29 cellular contexts compared by ENCODE assay signal in the genomic region with DNA sequence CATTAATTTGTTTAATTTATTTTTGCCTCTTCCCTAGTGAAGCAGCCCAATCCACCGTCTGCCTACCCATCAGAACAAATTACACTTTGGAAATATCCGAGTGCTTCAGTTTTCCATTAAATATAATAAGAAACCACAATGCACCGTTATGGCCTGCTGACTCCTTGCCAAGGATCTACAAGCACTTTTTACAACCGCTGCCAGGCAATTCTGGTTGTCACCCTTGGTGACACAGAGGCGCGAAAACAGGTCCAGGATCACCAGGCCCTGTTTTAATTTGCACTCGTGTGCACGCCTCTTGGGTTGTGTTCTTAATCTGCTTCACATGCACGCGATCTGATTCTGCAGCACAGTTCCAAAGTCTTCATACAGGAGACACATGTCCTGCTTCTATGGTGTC. TPM values are rescaled to one million over a fixed set of nuclear protein-coding genes. Genes with fewer than 3 reads are reported as not detected.
"Had no signal": no experiment of that assay in that cellular context is flagged by ENCODE, and none has a peak within 500 bp of the region (broad histone marks: within the 10 kb centered on the region; RNA-seq: fewer than 3 reads in every experiment).

No MANE protein-coding gene starts in this region.

- H3K27ac ChIP-seq: left lung, lower lobe of right lung, neural progenitor cell, neutrophil, parathyroid adenoma, psoas muscle, right atrium auricular region, right lobe of liver, tibial nerve, upper lobe of left lung, vagina had no signal

- H2AFZ ChIP-seq: neural progenitor cell, parathyroid adenoma had no signal

- H3K36me3 ChIP-seq: left lung, lower lobe of right lung, neural progenitor cell, neutrophil, right atrium auricular region, right lobe of liver, tibial nerve, upper lobe of left lung, vagina had no signal

- H3K79me2 ChIP-seq: parathyroid adenoma had no signal

- H3K4me3 ChIP-seq: left lung, lower lobe of right lung, neural progenitor cell, psoas muscle, right atrium auricular region, right lobe of liver, smooth muscle cell, tibial nerve, upper lobe of left lung, vagina had no signal

- H3K9me3 ChIP-seq: left lung, lower lobe of right lung, neutrophil, psoas muscle, right atrium auricular region, right lobe of liver, tibial nerve, upper lobe of left lung, vagina had no signal

- H3K9ac ChIP-seq: neural progenitor cell, parathyroid adenoma had no signal

- H3K4me2 ChIP-seq: neural progenitor cell, smooth muscle cell had no signal

- ATAC-seq: left lung; lower lobe of right lung; natural killer cell; psoas muscle; right lobe of liver; stimulated activated memory B cell treated with anti-CD40 and anti-IgM and Interleukin-4, amounts not matched to agents 10 μg/mL and 1 μg/mL and 100 μg/mL, for 72 hours; stimulated activated naive CD8-positive, alpha-beta T cell treated with anti-CD3 and anti-CD28 coated beads, Interleukin-15, amount 100 ng/mL, for 72 hours had no signal

- H3K27me3 ChIP-seq: left lung, neural progenitor cell, neutrophil, right atrium auricular region, right lobe of liver, tibial nerve, upper lobe of left lung, vagina had no signal

- DNase-seq: hypothalamus; immature natural killer cell; kidney; left lung; lower lobe of right lung; mammary epithelial cell; mesenchymal stem cell; naive B cell; natural killer cell; nephron progenitor cell; occipital lobe; psoas muscle; right lobe of liver; stimulated activated CD4-positive, alpha-beta T cell treated with anti-CD3 and anti-CD28 coated beads, Interleukin-1b, Interleukin-23, amount 100 ng/mL, for 48 hours; stimulated activated CD4-positive, alpha-beta T cell treated with anti-CD3 and anti-CD28 coated beads, Interleukin-2, amount 100 ng/mL, for 48 hours; stimulated activated CD4-positive, alpha-beta T cell treated with anti-CD3 and anti-CD28 coated beads, Interleukin-4, amount 100 ng/mL, for 4 hours; stimulated activated CD8-positive, alpha-beta memory T cell treated with anti-CD3 and anti-CD28 coated beads, Interleukin-4, amount 100 ng/mL, for 48 hours; stimulated activated naive CD4-positive, alpha-beta T cell treated with Interleukin-2 at 50 U/mL for 16 hours; stimulated activated naive CD8-positive, alpha-beta T cell treated with anti-CD3 and anti-CD28 coated beads, Interleukin-15, amount 100 ng/mL, for 72 hours; substantia nigra; upper lobe of left lung had no signal

- H3K4me1 ChIP-seq: left lung, lower lobe of right lung, parathyroid adenoma, psoas muscle, right atrium auricular region, right lobe of liver, tibial nerve, upper lobe of left lung, vagina had no signal

RNA-seq across cellular contexts. Expression of a gene that starts 43.9 kb away (rescaled TPM):
- total RNA-seq: left lung, natural killer cell, psoas muscle, right lobe of liver, smooth muscle cell, tibial nerve, vagina had no signal
